16 cellular contexts compared by ENCODE assay signal in the genomic region with DNA sequence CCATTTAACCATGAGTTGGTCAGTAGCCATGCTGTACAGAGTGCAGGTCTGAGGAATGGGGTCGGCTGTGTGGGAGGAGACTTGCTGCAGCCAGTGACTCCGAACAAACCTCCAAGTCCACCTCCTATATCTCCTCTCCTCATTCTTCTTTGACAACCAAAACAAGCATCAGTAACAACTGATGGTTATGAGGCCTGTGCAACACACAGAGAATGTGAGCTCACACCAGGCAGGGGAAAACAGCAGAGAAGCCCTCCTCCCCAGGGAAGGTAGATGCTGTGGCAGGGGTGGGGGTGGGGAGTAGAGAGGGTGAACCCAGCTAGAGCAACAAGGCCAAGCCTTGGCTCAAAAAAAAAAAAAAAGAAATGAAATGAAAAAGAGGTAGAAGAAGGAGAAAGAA. TPM values are rescaled to one million over a fixed set of nuclear protein-coding genes. Genes with fewer than 3 reads are reported as not detected.
DNase-seq lines count a peak whose midpoint lies in the region; ATAC-seq, FAIRE-seq and TF ChIP-seq lines count a peak whose summit lies in the region.
"Had no signal": no experiment of that assay in that cellular context is flagged by ENCODE, and none has a peak within 500 bp of the region (broad histone marks: within the 10 kb centered on the region; RNA-seq: fewer than 3 reads in every experiment).

No MANE protein-coding gene starts in this region.

- FAIRE-seq in keratinocyte (lab: Jason Lieb, UNC): no peak
- FAIRE-seq: G401.6, kidney had no signal

- H3K27ac ChIP-seq in keratinocyte (ENCODE audit: control insufficient read depth, insufficient read depth, low read length) (peak overlapping the region; percentile 40), upper lobe of right lung (no peak overlapping the region)
- H3K27ac ChIP-seq: 22Rv1, thyroid gland had no signal

- H3K27me3 ChIP-seq in keratinocyte (ENCODE audit: control insufficient read depth, extremely low read depth, insufficient read depth, low read length) (no peaks in the 10 kb centered on the region), upper lobe of right lung (no peaks in the 10 kb centered on the region)
- H3K27me3 ChIP-seq: thyroid gland had no signal

- peak; percentile 6 for DNase-seq in NCI-H2107 treated with DMSO at 0.1 percent for 48 hours (lab: John Stamatoyannopoulos, UW; ENCODE audit: unreplicated experiment)
- DNase-seq in NCI-H2107 (lab: John Stamatoyannopoulos, UW): no peak
- peak; percentile 56 for DNase-seq in astrocyte of the hippocampus (ENCODE audit: low read depth, low spot score)
- DNase-seq in keratinocyte (ENCODE audit: low read depth, low spot score): no peak
- DNase-seq in stimulated activated effector memory CD8-positive, alpha-beta T cell treated with anti-CD3 and anti-CD28 coated beads, Interleukin-12 subunit alpha, Interleukin-12 subunit beta, amount 100 ng/mL, for 72 hours (ENCODE audit: low spot score in 2 of 2): no peak
- no peak for DNase-seq in upper lobe of right lung
- no peak for DNase-seq in ACHN
- DNase-seq: CD4-positive, CD25-positive, alpha-beta regulatory T cell; effector memory CD8-positive, alpha-beta T cell; kidney; stimulated activated CD4-positive, alpha-beta T cell treated with anti-CD3 and anti-CD28 coated beads, Interleukin-1b, Interleukin-23, amount 100 ng/mL, for 48 hours; thyroid gland had no signal

- H3K36me3 ChIP-seq in keratinocyte (ENCODE audit: control insufficient read depth in 2 of 2, extremely low read depth in 1 of 2, insufficient read depth in 2 of 2, low read length in 2 of 2) (no peaks in the 10 kb centered on the region), upper lobe of right lung (no peaks in the 10 kb centered on the region)
- H3K36me3 ChIP-seq: thyroid gland had no signal

- H3K27ac Mint-ChIP-seq in stimulated activated effector memory CD8-positive, alpha-beta T cell treated with anti-CD3 and anti-CD28 coated beads, Interleukin-12 subunit alpha, Interleukin-12 subunit beta, amount 100 ng/mL, for 72 hours: no peak overlapping the region
- H3K27ac Mint-ChIP-seq: CD4-positive, CD25-positive, alpha-beta regulatory T cell; effector memory CD8-positive, alpha-beta T cell had no signal

- H3K4me3 Mint-ChIP-seq in stimulated activated effector memory CD8-positive, alpha-beta T cell treated with anti-CD3 and anti-CD28 coated beads, Interleukin-12 subunit alpha, Interleukin-12 subunit beta, amount 100 ng/mL, for 72 hours: no peak overlapping the region
- H3K4me3 Mint-ChIP-seq: CD4-positive, CD25-positive, alpha-beta regulatory T cell; effector memory CD8-positive, alpha-beta T cell had no signal

- dilution Hi-C loops in keratinocyte (cut with MboI; ENCODE audit: extremely low pct_ligation_motif_present, low sequenced_read_pairs): no loop called here

- intact Hi-C loops in upper lobe of right lung (cut with DNase I): no loop called here

- H3K4me1 ChIP-seq in keratinocyte (ENCODE audit: control insufficient read depth, extremely low read depth, insufficient read depth, low read length) (peaks cover 15% of the 10 kb centered on the region), upper lobe of right lung (no peaks in the 10 kb centered on the region)
- H3K4me1 ChIP-seq: thyroid gland had no signal

- no peaks in the 10 kb centered on the region for H3K4me1 Mint-ChIP-seq in stimulated activated effector memory CD8-positive, alpha-beta T cell treated with anti-CD3 and anti-CD28 coated beads, Interleukin-12 subunit alpha, Interleukin-12 subunit beta, amount 100 ng/mL, for 72 hours
- H3K4me1 Mint-ChIP-seq: CD4-positive, CD25-positive, alpha-beta regulatory T cell had no signal

- no peaks in the 10 kb centered on the region for H3K36me3 Mint-ChIP-seq in stimulated activated effector memory CD8-positive, alpha-beta T cell treated with anti-CD3 and anti-CD28 coated beads, Interleukin-12 subunit alpha, Interleukin-12 subunit beta, amount 100 ng/mL, for 72 hours
- H3K36me3 Mint-ChIP-seq: CD4-positive, CD25-positive, alpha-beta regulatory T cell had no signal

- TF ChIP-seq CTCF in keratinocyte (optimal IDR thresholded peaks at IDR 0.05 in 1 of 3, IDR thresholded peaks at IDR 0.05 in 1 of 3, conservative IDR thresholded peaks at IDR 0.05 in 1 of 3; ENCODE audit: extremely low read depth in 1 of 3, insufficient read depth in 2 of 3, low read length in 3 of 3): no peak
- TF ChIP-seq CTCF in upper lobe of right lung (IDR thresholded peaks at IDR 0.05): no peak

- in situ Hi-C loops in ACHN (cut with HindIII; ENCODE audit: low pct_ligation_motif_present, low pct_unique_long_range_greater_than_20kb, low sequenced_read_pairs): no loop called here

- H2AFZ ChIP-seq in keratinocyte (ENCODE audit: control insufficient read depth, low read length): no peak overlapping the region

- peak overlapping the region; percentile 11 for H3K9ac ChIP-seq in keratinocyte (ENCODE audit: control insufficient read depth, extremely low read depth, insufficient read depth, low read length)

- ATAC-seq in HG03457 (IDR thresholded peaks at IDR 0.05; ENCODE audit: unreplicated experiment) (no peak), upper lobe of right lung (no peak)
- no peak for ATAC-seq in stimulated activated effector memory CD8-positive, alpha-beta T cell treated with anti-CD3 and anti-CD28 coated beads, Interleukin-12 subunit alpha, Interleukin-12 subunit beta, amount 100 ng/mL, for 72 hours
- ATAC-seq: effector memory CD8-positive, alpha-beta T cell had no signal

- no peak overlapping the region for H3K4me3 ChIP-seq in keratinocyte (ENCODE audit: control insufficient read depth in 2 of 3, extremely low read depth in 1 of 3, insufficient read depth in 2 of 3, low read depth in 1 of 3, low read length in 3 of 3)
- no peak overlapping the region for H3K4me3 ChIP-seq in upper lobe of right lung
- H3K4me3 ChIP-seq: thyroid gland had no signal

- H3K9me3 ChIP-seq in keratinocyte (ENCODE audit: control insufficient read depth, low read depth, low read length) (no peaks in the 10 kb centered on the region), upper lobe of right lung (no peaks in the 10 kb centered on the region)
- H3K9me3 ChIP-seq: thyroid gland had no signal

- no peaks in the 10 kb centered on the region for H4K20me1 ChIP-seq in keratinocyte (ENCODE audit: control insufficient read depth, extremely low read depth, insufficient read depth, low read length)

- peaks cover 3% of the 10 kb centered on the region for H3K9me1 ChIP-seq in keratinocyte (ENCODE audit: control insufficient read depth, extremely low read depth, insufficient read depth, low read length)

- no peaks in the 10 kb centered on the region for H3K9me3 Mint-ChIP-seq in stimulated activated effector memory CD8-positive, alpha-beta T cell treated with anti-CD3 and anti-CD28 coated beads, Interleukin-12 subunit alpha, Interleukin-12 subunit beta, amount 100 ng/mL, for 72 hours
- H3K9me3 Mint-ChIP-seq: effector memory CD8-positive, alpha-beta T cell had no signal

- peak overlapping the region; percentile 61 for H3K4me2 ChIP-seq in keratinocyte (ENCODE audit: control insufficient read depth, extremely low read depth, insufficient read depth, low read depth, low read length)

- no peaks in the 10 kb centered on the region for H3K79me2 ChIP-seq in keratinocyte (ENCODE audit: control insufficient read depth, insufficient read depth, low read length)

RNA-seq across cellular contexts. Expression of a gene that starts 12.3 kb away (rescaled TPM):
- 0.01 TPM in 2 of 3 replicates, not detected in the other for polyA plus RNA-seq in keratinocyte
- polyA plus RNA-seq in keratinocyte (2011; ENCODE audit: low read depth): not detected
- not detected in 2 replicates for polyA plus RNA-seq in keratinocyte (2011; cell fraction: cytosol; rRNA removed)
- polyA plus RNA-seq in keratinocyte (2011; cell fraction: nucleus; rRNA removed): 0.05 TPM in 1 of 2 replicates, not detected in the other
- not detected in 2 replicates for polyA plus RNA-seq in keratinocyte (2012; ENCODE audit: low replicate concordance)
- polyA minus RNA-seq in keratinocyte: not detected in 3 replicates
- polyA minus RNA-seq in keratinocyte (2011; cell fraction: cytosol; rRNA and poly(A)+ RNA removed): not detected
- not detected in 2 replicates for polyA minus RNA-seq in keratinocyte (2011; cell fraction: nucleus; rRNA and poly(A)+ RNA removed)
- total RNA-seq in upper lobe of right lung: 0.17 TPM
- total RNA-seq: CD4-positive, CD25-positive, alpha-beta regulatory T cell; kidney; OCI-LY7 had no signal
- polyA plus RNA-seq: CD4-positive, CD25-positive, alpha-beta regulatory T cell had no signal

Comparison
In these comparisons a context has a peak if more than half of its experiments do, and no peak if none do; other contexts are left out.
1. DNase-seq: peak in NCI-H2107 treated with DMSO at 0.1 percent for 48 hours (single experiment) and astrocyte of the hippocampus (single experiment); none in NCI-H2107 (single experiment), keratinocyte (single experiment), stimulated activated effector memory CD8-positive, alpha-beta T cell treated with anti-CD3 and anti-CD28 coated beads, Interleukin-12 subunit alpha, Interleukin-12 subunit beta, amount 100 ng/mL, for 72 hours (0 of 2), upper lobe of right lung (single experiment) and ACHN (single experiment).